Comparison of ENCODE assay signal across 1 cellular context in the genomic region with DNA sequence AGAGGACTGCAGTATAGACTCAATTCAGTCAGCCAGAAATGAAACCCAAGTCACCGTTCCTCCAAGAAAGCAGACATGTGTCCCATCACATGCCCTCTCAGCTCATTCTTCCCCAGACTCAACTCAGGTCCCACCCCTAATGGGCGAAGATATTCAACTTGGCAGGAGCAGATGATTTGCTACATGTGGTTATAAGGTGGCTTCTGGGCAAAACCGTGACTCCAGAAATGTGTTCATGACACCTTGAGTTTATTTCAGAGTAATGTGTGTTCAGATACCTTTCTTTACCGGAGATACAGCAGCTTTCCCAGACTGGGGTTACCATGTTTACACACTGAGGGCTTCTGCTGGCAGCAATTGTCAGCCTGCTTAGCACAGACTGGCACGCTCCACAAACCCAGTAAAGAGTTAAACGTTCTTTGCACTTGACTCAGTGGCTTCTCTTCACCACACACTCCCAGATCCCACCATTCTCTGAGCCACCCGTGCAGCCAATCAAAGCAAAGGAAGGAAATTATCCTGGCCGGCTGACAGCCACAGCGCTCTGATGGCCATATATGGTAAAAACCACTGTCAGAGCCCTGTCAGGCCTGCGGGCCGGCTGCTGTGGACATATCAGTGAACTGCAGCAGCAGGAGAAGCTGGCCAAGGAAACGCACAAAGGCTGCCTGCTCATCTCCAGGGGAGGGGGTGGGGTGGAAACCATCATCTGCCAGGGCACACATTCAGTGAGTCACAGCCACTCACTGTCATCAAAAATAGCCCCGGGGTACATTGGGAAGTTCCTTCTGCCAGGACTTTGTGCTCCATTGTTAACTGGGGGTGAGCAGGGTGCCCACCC.
TF ChIP-seq lines count a peak whose summit lies in the region.

No MANE protein-coding gene starts in this region.

TF ChIP-seq in HEK293, 187 proteins besides CTCF, POLR2A, EP300 and RAD21 (continued from another document and continues in another):
- TF ChIP-seq, protein P1, sequence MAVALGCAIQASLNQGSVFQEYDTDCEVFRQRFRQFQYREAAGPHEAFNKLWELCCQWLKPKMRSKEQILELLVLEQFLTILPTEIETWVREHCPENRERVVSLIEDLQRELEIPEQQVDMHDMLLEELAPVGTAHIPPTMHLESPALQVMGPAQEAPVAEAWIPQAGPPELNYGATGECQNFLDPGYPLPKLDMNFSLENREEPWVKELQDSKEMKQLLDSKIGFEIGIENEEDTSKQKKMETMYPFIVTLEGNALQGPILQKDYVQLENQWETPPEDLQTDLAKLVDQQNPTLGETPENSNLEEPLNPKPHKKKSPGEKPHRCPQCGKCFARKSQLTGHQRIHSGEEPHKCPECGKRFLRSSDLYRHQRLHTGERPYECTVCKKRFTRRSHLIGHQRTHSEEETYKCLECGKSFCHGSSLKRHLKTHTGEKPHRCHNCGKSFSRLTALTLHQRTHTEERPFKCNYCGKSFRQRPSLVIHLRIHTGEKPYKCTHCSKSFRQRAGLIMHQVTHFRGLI (tag by site-specific recombination; IDR thresholded peaks at IDR 0.05): no peak
- TF ChIP-seq ZNF366 (tag by site-specific recombination; conservative IDR thresholded peaks at IDR 0.05) (peak; percentile 93), ZNF292 (tag by site-specific recombination; IDR thresholded peaks at IDR 0.05; ENCODE audit: borderline replicate concordance, low read depth) (no peak), KLF10 (tag by site-specific recombination; IDR thresholded peaks at IDR 0.05) (peak; percentile 44), ZNF558 (tag by site-specific recombination; IDR thresholded peaks at IDR 0.05) (no peak), ZNF596 (tag by site-specific recombination; IDR thresholded peaks at IDR 0.05) (no peak), ZNF146 (tag by site-specific recombination; IDR thresholded peaks at IDR 0.05) (no peak), YY1 (tag by site-specific recombination; IDR thresholded peaks at IDR 0.05) (no peak), ZNF354C (tag by site-specific recombination; IDR thresholded peaks at IDR 0.05; ENCODE audit: borderline replicate concordance, low read depth) (no peak), SETDB1 (IDR thresholded peaks at IDR 0.05; ENCODE audit: insufficient read length, low read length) (no peak), ZNF335 (tag by site-specific recombination; conservative IDR thresholded peaks at IDR 0.05) (peak; percentile 38; the same call in 1 of the 2 replicates), ZNF133 (tag by site-specific recombination; IDR thresholded peaks at IDR 0.05) (no peak), ZNF660 (tag by site-specific recombination; IDR thresholded peaks at IDR 0.05) (peak; percentile 71; the same call in 1 of the 2 replicates), ZBTB21 (tag by site-specific recombination; IDR thresholded peaks at IDR 0.05) (no peak), BCL11B (tag by site-specific recombination; IDR thresholded peaks at IDR 0.05; ENCODE audit: low read depth) (no peak), ZBTB7A (tag by site-specific recombination; IDR thresholded peaks at IDR 0.05; ENCODE audit: low read depth) (no peak), YY2 (tag by site-specific recombination; IDR thresholded peaks at IDR 0.05) (no peak), ZNF624 (tag by site-specific recombination; IDR thresholded peaks at IDR 0.05) (no peak), ZNF776 (tag by site-specific recombination; IDR thresholded peaks at IDR 0.05; ENCODE audit: borderline replicate concordance) (no peak), ZNF155 (tag by site-specific recombination; IDR thresholded peaks at IDR 0.05) (no peak), ZNF623 (tag by site-specific recombination; IDR thresholded peaks at IDR 0.05) (no peak), ZNF768 (tag by site-specific recombination; IDR thresholded peaks at IDR 0.05) (no peak), ZFHX2 (tag by site-specific recombination; conservative IDR thresholded peaks at IDR 0.05) (no peak), ZNF629 (tag by site-specific recombination; IDR thresholded peaks at IDR 0.05) (peak; percentile 82), ZNF791 (tag by site-specific recombination; IDR thresholded peaks at IDR 0.05) (no peak), ZNF350 (tag by site-specific recombination; IDR thresholded peaks at IDR 0.05) (no peak), ZNF830 (tag by site-specific recombination; IDR thresholded peaks at IDR 0.05; ENCODE audit: low read depth) (no peak), SP7 (tag by site-specific recombination; IDR thresholded peaks at IDR 0.05) (peak; percentile 86), FEZF1 (tag by site-specific recombination; IDR thresholded peaks at IDR 0.05) (peak; percentile 56), ZSCAN23 (tag by site-specific recombination; IDR thresholded peaks at IDR 0.05) (no peak), ZSCAN16 (tag by site-specific recombination; IDR thresholded peaks at IDR 0.05) (no peak), ZNF423 (tag by site-specific recombination; IDR thresholded peaks at IDR 0.05) (no peak), ZNF600 (tag by site-specific recombination; IDR thresholded peaks at IDR 0.05) (peak; percentile 55), ZNF121 (tag by site-specific recombination; IDR thresholded peaks at IDR 0.05) (no peak), ZNF529 (tag by site-specific recombination; IDR thresholded peaks at IDR 0.05; ENCODE audit: insufficient replicate concordance) (no peak), MYNN (tag by site-specific recombination; IDR thresholded peaks at IDR 0.05; ENCODE audit: borderline replicate concordance) (no peak; the same call in 1 of the 2 replicates)
- TF ChIP-seq, protein P2, sequence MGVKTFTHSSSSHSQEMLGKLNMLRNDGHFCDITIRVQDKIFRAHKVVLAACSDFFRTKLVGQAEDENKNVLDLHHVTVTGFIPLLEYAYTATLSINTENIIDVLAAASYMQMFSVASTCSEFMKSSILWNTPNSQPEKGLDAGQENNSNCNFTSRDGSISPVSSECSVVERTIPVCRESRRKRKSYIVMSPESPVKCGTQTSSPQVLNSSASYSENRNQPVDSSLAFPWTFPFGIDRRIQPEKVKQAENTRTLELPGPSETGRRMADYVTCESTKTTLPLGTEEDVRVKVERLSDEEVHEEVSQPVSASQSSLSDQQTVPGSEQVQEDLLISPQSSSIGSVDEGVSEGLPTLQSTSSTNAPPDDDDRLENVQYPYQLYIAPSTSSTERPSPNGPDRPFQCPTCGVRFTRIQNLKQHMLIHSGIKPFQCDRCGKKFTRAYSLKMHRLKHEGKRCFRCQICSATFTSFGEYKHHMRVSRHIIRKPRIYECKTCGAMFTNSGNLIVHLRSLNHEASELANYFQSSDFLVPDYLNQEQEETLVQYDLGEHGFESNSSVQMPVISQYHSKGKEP (tag by site-specific recombination; IDR thresholded peaks at IDR 0.05): peak; percentile 86
- TF ChIP-seq, protein P3, sequence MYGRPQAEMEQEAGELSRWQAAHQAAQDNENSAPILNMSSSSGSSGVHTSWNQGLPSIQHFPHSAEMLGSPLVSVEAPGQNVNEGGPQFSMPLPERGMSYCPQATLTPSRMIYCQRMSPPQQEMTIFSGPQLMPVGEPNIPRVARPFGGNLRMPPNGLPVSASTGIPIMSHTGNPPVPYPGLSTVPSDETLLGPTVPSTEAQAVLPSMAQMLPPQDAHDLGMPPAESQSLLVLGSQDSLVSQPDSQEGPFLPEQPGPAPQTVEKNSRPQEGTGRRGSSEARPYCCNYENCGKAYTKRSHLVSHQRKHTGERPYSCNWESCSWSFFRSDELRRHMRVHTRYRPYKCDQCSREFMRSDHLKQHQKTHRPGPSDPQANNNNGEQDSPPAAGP (tag by site-specific recombination; IDR thresholded peaks at IDR 0.05): peak; percentile 80
- TF ChIP-seq, protein P4, sequence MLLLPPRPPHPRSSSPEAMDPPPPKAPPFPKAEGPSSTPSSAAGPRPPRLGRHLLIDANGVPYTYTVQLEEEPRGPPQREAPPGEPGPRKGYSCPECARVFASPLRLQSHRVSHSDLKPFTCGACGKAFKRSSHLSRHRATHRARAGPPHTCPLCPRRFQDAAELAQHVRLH (tag by site-specific recombination; IDR thresholded peaks at IDR 0.05): no peak
- TF ChIP-seq, protein P5, sequence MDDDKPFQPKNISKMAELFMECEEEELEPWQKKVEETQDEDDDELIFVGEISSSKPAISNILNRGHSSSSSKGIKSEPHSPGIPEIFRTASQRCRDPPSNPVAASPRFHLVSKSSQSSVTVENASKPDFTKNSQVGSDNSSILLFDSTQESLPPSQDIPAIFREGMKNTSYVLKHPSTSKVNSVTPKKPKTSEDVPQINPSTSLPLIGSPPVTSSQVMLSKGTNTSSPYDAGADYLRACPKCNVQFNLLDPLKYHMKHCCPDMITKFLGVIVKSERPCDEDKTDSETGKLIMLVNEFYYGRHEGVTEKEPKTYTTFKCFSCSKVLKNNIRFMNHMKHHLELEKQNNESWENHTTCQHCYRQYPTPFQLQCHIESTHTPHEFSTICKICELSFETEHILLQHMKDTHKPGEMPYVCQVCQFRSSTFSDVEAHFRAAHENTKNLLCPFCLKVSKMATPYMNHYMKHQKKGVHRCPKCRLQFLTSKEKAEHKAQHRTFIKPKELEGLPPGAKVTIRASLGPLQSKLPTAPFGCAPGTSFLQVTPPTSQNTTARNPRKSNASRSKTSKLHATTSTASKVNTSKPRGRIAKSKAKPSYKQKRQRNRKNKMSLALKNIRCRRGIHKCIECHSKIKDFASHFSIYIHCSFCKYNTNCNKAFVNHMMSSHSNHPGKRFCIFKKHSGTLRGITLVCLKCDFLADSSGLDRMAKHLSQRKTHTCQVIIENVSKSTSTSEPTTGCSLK (tag by site-specific recombination; IDR thresholded peaks at IDR 0.05): no peak
- TF ChIP-seq, protein P6, sequence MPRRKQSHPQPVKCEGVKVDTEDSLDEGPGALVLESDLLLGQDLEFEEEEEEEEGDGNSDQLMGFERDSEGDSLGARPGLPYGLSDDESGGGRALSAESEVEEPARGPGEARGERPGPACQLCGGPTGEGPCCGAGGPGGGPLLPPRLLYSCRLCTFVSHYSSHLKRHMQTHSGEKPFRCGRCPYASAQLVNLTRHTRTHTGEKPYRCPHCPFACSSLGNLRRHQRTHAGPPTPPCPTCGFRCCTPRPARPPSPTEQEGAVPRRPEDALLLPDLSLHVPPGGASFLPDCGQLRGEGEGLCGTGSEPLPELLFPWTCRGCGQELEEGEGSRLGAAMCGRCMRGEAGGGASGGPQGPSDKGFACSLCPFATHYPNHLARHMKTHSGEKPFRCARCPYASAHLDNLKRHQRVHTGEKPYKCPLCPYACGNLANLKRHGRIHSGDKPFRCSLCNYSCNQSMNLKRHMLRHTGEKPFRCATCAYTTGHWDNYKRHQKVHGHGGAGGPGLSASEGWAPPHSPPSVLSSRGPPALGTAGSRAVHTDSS (tag by site-specific recombination; IDR thresholded peaks at IDR 0.05): no peak
- TF ChIP-seq, protein P7, sequence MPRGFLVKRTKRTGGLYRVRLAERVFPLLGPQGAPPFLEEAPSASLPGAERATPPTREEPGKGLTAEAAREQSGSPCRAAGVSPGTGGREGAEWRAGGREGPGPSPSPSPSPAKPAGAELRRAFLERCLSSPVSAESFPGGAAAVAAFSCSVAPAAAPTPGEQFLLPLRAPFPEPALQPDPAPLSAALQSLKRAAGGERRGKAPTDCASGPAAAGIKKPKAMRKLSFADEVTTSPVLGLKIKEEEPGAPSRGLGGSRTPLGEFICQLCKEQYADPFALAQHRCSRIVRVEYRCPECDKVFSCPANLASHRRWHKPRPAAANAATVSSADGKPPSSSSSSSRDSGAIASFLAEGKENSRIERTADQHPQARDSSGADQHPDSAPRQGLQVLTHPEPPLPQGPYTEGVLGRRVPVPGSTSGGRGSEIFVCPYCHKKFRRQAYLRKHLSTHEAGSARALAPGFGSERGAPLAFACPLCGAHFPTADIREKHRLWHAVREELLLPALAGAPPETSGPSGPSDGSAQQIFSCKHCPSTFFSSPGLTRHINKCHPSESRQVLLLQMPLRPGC (tag by site-specific recombination; IDR thresholded peaks at IDR 0.05): peak; percentile 70; the same call in 1 of the 2 replicates
- TF ChIP-seq, protein P8, sequence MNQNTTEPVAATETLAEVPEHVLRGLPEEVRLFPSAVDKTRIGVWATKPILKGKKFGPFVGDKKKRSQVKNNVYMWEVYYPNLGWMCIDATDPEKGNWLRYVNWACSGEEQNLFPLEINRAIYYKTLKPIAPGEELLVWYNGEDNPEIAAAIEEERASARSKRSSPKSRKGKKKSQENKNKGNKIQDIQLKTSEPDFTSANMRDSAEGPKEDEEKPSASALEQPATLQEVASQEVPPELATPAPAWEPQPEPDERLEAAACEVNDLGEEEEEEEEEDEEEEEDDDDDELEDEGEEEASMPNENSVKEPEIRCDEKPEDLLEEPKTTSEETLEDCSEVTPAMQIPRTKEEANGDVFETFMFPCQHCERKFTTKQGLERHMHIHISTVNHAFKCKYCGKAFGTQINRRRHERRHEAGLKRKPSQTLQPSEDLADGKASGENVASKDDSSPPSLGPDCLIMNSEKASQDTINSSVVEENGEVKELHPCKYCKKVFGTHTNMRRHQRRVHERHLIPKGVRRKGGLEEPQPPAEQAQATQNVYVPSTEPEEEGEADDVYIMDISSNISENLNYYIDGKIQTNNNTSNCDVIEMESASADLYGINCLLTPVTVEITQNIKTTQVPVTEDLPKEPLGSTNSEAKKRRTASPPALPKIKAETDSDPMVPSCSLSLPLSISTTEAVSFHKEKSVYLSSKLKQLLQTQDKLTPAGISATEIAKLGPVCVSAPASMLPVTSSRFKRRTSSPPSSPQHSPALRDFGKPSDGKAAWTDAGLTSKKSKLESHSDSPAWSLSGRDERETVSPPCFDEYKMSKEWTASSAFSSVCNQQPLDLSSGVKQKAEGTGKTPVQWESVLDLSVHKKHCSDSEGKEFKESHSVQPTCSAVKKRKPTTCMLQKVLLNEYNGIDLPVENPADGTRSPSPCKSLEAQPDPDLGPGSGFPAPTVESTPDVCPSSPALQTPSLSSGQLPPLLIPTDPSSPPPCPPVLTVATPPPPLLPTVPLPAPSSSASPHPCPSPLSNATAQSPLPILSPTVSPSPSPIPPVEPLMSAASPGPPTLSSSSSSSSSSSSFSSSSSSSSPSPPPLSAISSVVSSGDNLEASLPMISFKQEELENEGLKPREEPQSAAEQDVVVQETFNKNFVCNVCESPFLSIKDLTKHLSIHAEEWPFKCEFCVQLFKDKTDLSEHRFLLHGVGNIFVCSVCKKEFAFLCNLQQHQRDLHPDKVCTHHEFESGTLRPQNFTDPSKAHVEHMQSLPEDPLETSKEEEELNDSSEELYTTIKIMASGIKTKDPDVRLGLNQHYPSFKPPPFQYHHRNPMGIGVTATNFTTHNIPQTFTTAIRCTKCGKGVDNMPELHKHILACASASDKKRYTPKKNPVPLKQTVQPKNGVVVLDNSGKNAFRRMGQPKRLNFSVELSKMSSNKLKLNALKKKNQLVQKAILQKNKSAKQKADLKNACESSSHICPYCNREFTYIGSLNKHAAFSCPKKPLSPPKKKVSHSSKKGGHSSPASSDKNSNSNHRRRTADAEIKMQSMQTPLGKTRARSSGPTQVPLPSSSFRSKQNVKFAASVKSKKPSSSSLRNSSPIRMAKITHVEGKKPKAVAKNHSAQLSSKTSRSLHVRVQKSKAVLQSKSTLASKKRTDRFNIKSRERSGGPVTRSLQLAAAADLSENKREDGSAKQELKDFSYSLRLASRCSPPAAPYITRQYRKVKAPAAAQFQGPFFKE (tag by site-specific recombination; IDR thresholded peaks at IDR 0.05; ENCODE audit: borderline replicate concordance): no peak
